1 cellular context compared by ENCODE assay signal in genomic region chr20:5821627-5822215, GRCh38.
TF ChIP-seq lines count a peak whose summit lies in the region.

No MANE protein-coding gene starts in this region.

TF ChIP-seq in HepG2, 621 proteins besides CTCF, POLR2A, EP300 and RAD21 (continued from another document and continues in another):
- TF ChIP-seq ZBTB37 (CRISPR knock-in tag; IDR thresholded peaks at IDR 0.05) (no peak), UBTF (CRISPR knock-in tag; IDR thresholded peaks at IDR 0.05) (peak; percentile 79), MXD3 (CRISPR knock-in tag; IDR thresholded peaks at IDR 0.05) (peak; percentile 33; the same call in 1 of the 2 replicates), ZNF10 (CRISPR knock-in tag; IDR thresholded peaks at IDR 0.05; ENCODE audit: borderline replicate concordance, low read depth) (no peak), SALL2 (CRISPR knock-in tag; IDR thresholded peaks at IDR 0.05) (peak; percentile 77; the same call in 1 of the 2 replicates), SKIL (CRISPR knock-in tag; IDR thresholded peaks at IDR 0.05; ENCODE audit: borderline replicate concordance) (no peak), TEAD3 (CRISPR knock-in tag; optimal IDR thresholded peaks at IDR 0.05; ENCODE audit: borderline replicate concordance) (peak; percentile 81), EED (CRISPR knock-in tag; IDR thresholded peaks at IDR 0.05) (0 out of 2 replicates have a peak, but pooled peaks have one; percentile 36), ZNF816 (CRISPR knock-in tag; IDR thresholded peaks at IDR 0.05; ENCODE audit: borderline replicate concordance) (no peak), ZNF256 (CRISPR knock-in tag; conservative IDR thresholded peaks at IDR 0.05) (no peak), ZKSCAN1 (IDR thresholded peaks at IDR 0.05; ENCODE audit: low read length) (no peak), MED8 (CRISPR knock-in tag; IDR thresholded peaks at IDR 0.05; ENCODE audit: insufficient replicate concordance) (no peak), ZBTB40 (IDR thresholded peaks at IDR 0.05) (no peak), ZBTB40 (CRISPR knock-in tag; IDR thresholded peaks at IDR 0.05) (no peak; the same call in 1 of the 2 replicates), ZNF44 (CRISPR knock-in tag; IDR thresholded peaks at IDR 0.05) (no peak), ZNF260 (CRISPR knock-in tag; IDR thresholded peaks at IDR 0.05; ENCODE audit: borderline replicate concordance, low read depth) (no peak), MTA3 (CRISPR knock-in tag; IDR thresholded peaks at IDR 0.05) (no peak), ZNF598 (CRISPR knock-in tag; IDR thresholded peaks at IDR 0.05; ENCODE audit: borderline replicate concordance) (peak; percentile 30; the same call in 1 of the 2 replicates), HNRNPUL1 (IDR thresholded peaks at IDR 0.05; ENCODE audit: low read depth, low read length) (no peak), THAP7 (CRISPR knock-in tag; IDR thresholded peaks at IDR 0.05) (peak; percentile 72; the same call in 1 of the 2 replicates), NFYB (CRISPR knock-in tag; IDR thresholded peaks at IDR 0.05) (peak; percentile 37), ZNF530 (CRISPR knock-in tag; IDR thresholded peaks at IDR 0.05; ENCODE audit: low read depth) (no peak), TAF1 (CRISPR knock-in tag; IDR thresholded peaks at IDR 0.05) (peak; percentile 41; the same call in 1 of the 2 replicates), ZNF777 (CRISPR knock-in tag; IDR thresholded peaks at IDR 0.05) (no peak), ZNF547 (CRISPR knock-in tag; IDR thresholded peaks at IDR 0.05) (no peak), ZNF276 (CRISPR knock-in tag; IDR thresholded peaks at IDR 0.05; ENCODE audit: low read depth) (peak; percentile 33; the same call in 1 of the 2 replicates), ZNF788 (CRISPR knock-in tag; IDR thresholded peaks at IDR 0.05; ENCODE audit: borderline replicate concordance) (no peak; the same call in 1 of the 2 replicates), NR2F1 (CRISPR knock-in tag; IDR thresholded peaks at IDR 0.05) (peak; percentile 72 to 77; a peak in 3 of 4 replicates), SP140L (CRISPR knock-in tag; IDR thresholded peaks at IDR 0.05; ENCODE audit: borderline replicate concordance) (peak; percentile 87; the same call in 1 of the 2 replicates), ZSCAN21 (CRISPR knock-in tag; IDR thresholded peaks at IDR 0.05; ENCODE audit: borderline replicate concordance) (no peak), TCF7 (IDR thresholded peaks at IDR 0.05; ENCODE audit: low read depth) (peak; percentile 31; the same call in 1 of the 2 replicates), ZBTB7A (CRISPR knock-in tag; IDR thresholded peaks at IDR 0.05) (0 out of 2 replicates have a peak, but pooled peaks have one; percentile 47), NR1H2 (CRISPR knock-in tag; IDR thresholded peaks at IDR 0.05; ENCODE audit: borderline replicate concordance, low read depth) (no peak), NFAT5 (CRISPR knock-in tag; IDR thresholded peaks at IDR 0.05) (peak; percentile 81; the same call in 1 of the 2 replicates), ZNF101 (CRISPR knock-in tag; IDR thresholded peaks at IDR 0.05; ENCODE audit: borderline replicate concordance, low read depth) (no peak)
